1 cellular context compared by ENCODE assay signal in genomic region chr9:125241000-125241862, GRCh38.
TF ChIP-seq lines count a peak whose summit lies in the region.

Gene HSPA5, minus strand, starts transcription at chr9:125241343. Its CDS starts 217 bp downstream, at chr9:125241126.

TF ChIP-seq in K562, 482 proteins besides CTCF, POLR2A, EP300 and RAD21 (continued from another document and continues in another):
- TF ChIP-seq ZBTB12 (CRISPR knock-in tag; IDR thresholded peaks at IDR 0.05) (peak; percentile 88), MEF2A (IDR thresholded peaks at IDR 0.05; ENCODE audit: control insufficient read depth, low read depth, low read length) (peak; percentile 59; the same call in 1 of the 2 replicates), CREB1 (IDR thresholded peaks at IDR 0.05) (peak; percentile 94), CREB1 (CRISPR knock-in tag; IDR thresholded peaks at IDR 0.05) (peak; percentile 94), ZBTB9 (CRISPR knock-in tag; IDR thresholded peaks at IDR 0.05) (peak; percentile 65; the same call in 1 of the 2 replicates), PML (IDR thresholded peaks at IDR 0.05; ENCODE audit: low read length) (peak; percentile 97), RBFOX2 (IDR thresholded peaks at IDR 0.05; ENCODE audit: low read depth, low read length) (peak; percentile 97), HNRNPK (IDR thresholded peaks at IDR 0.05; ENCODE audit: low read depth, low read length, poor library complexity, severe bottlenecking) (no peak), ZBTB17 (CRISPR knock-in tag; IDR thresholded peaks at IDR 0.05) (no peak), KAT8 (IDR thresholded peaks at IDR 0.05; ENCODE audit: low read depth) (no peak), HDAC3 (IDR thresholded peaks at IDR 0.05; ENCODE audit: borderline replicate concordance, partially characterized antibody) (no peak), ZNF639 (CRISPR knock-in tag; conservative IDR thresholded peaks at IDR 0.05 in 1 of 2, IDR thresholded peaks at IDR 0.05 in 1 of 2) (peak in 1 of 2 experiments; percentile 70; a peak in 2 of 4 replicates), MAFG (tag; conservative IDR thresholded peaks at IDR 0.05) (no peak), GTF3C2 (IDR thresholded peaks at IDR 0.05; ENCODE audit: borderline replicate concordance, extremely low read depth, insufficient read length) (no peak), ELF4 (CRISPR knock-in tag; IDR thresholded peaks at IDR 0.05) (no peak), NCOA1 (IDR thresholded peaks at IDR 0.05; ENCODE audit: low read depth) (no peak), FOXO4 (CRISPR knock-in tag; IDR thresholded peaks at IDR 0.05) (no peak), MCM3 (IDR thresholded peaks at IDR 0.05) (no peak), NBN (IDR thresholded peaks at IDR 0.05; ENCODE audit: low read depth) (no peak), ZNF3 (CRISPR knock-in tag; IDR thresholded peaks at IDR 0.05) (no peak), ZNF77 (CRISPR knock-in tag; IDR thresholded peaks at IDR 0.05) (0 out of 2 replicates have a peak, but pooled peaks have one; percentile 47), NKRF (IDR thresholded peaks at IDR 0.05; ENCODE audit: borderline replicate concordance) (no peak), ZNF696 (CRISPR knock-in tag; conservative IDR thresholded peaks at IDR 0.05) (no peak), CHD1 (IDR thresholded peaks at IDR 0.05; ENCODE audit: low read length) (peak; percentile 54), E2F4 (CRISPR knock-in tag; IDR thresholded peaks at IDR 0.05; ENCODE audit: low read depth) (peak; percentile 84), HDAC2 (IDR thresholded peaks at IDR 0.05) (no peak), TEAD4 (IDR thresholded peaks at IDR 0.05; ENCODE audit: low read length) (peak; percentile 69), TEAD4 (CRISPR knock-in tag; IDR thresholded peaks at IDR 0.05; ENCODE audit: borderline replicate concordance) (no peak), ZNF518B (CRISPR knock-in tag; IDR thresholded peaks at IDR 0.05) (no peak), TRIM24 (IDR thresholded peaks at IDR 0.05) (no peak), TARDBP (IDR thresholded peaks at IDR 0.05) (no peak), ZNF717 (CRISPR knock-in tag; IDR thresholded peaks at IDR 0.05) (no peak), ELK3 (CRISPR knock-in tag; IDR thresholded peaks at IDR 0.05) (no peak), RNF219 (CRISPR knock-in tag; IDR thresholded peaks at IDR 0.05) (no peak), SMAD1 (IDR thresholded peaks at IDR 0.05; ENCODE audit: low read depth, low read length, partially characterized antibody) (peak; percentile 99), HCFC1 (IDR thresholded peaks at IDR 0.05; ENCODE audit: low read depth, low read length) (peak; percentile 61), KLF6 (CRISPR knock-in tag; IDR thresholded peaks at IDR 0.05; ENCODE audit: borderline replicate concordance) (no peak), TAF1 (IDR thresholded peaks at IDR 0.05; ENCODE audit: control insufficient read depth, extremely low read depth, insufficient read depth, low read length, severe bottlenecking) (peak; percentile 95), CREB3L1 (IDR thresholded peaks at IDR 0.05; ENCODE audit: borderline replicate concordance, low read depth) (no peak), YBX1 (IDR thresholded peaks at IDR 0.05) (no peak), PURB (CRISPR knock-in tag; IDR thresholded peaks at IDR 0.05; ENCODE audit: low read depth) (no peak), ZNF551 (CRISPR knock-in tag; IDR thresholded peaks at IDR 0.05) (no peak), TAF7 (tag; IDR thresholded peaks at IDR 0.05) (peak; percentile 90), RUNX1 (IDR thresholded peaks at IDR 0.05; ENCODE audit: low read depth) (no peak; the same call in 1 of the 2 replicates), ZBTB8A (IDR thresholded peaks at IDR 0.05; ENCODE audit: partially characterized antibody) (no peak)
